16 cellular contexts compared by ENCODE assay signal in genomic region chr1:158246650-158247049, GRCh38. TPM values are rescaled to one million over a fixed set of nuclear protein-coding genes. Genes with fewer than 3 reads are reported as not detected.
A peak's percentile ranks its signal among the peaks of the same experiment; 100 is the strongest.
DNase-seq lines count a peak whose midpoint lies in the region; ATAC-seq and TF ChIP-seq lines count a peak whose summit lies in the region.
"Had no signal": no experiment of that assay in that cellular context is flagged by ENCODE, and none has a peak within 500 bp of the region (broad histone marks: within the 10 kb centered on the region; RNA-seq: fewer than 3 reads in every experiment).

No MANE protein-coding gene starts in this region.

- 37% methylated on average over 7 of the region's 7 CpGs for WGBS in thymus

- no peak overlapping the region for H3K4me3 Mint-ChIP-seq in activated naive CD4-positive, alpha-beta T cell treated with anti-CD3 and anti-CD28 coated beads, Interleukin-2, amount 50 U/mL, for 24 hours
- H3K4me3 Mint-ChIP-seq in WTC11, result no peak overlapping the region
- H3K4me3 Mint-ChIP-seq: dendritic cell treated with granulocyte-macrophage colony-stimulating factor and Interleukin-4, amounts not matched to agents 40 ng/mL and 50 ng/mL, for 4 days; neural crest cell had no signal

- peaks cover 34% of the 10 kb centered on the region for H3K27me3 Mint-ChIP-seq in activated naive CD4-positive, alpha-beta T cell treated with anti-CD3 and anti-CD28 coated beads, Interleukin-2, amount 50 U/mL, for 24 hours
- H3K27me3 Mint-ChIP-seq in WTC11 (ENCODE audit: low read depth), result no peaks in the 10 kb centered on the region; the same call in 1 of the 2 replicates

- peak overlapping the region; percentile 8 for H3K27ac Mint-ChIP-seq in activated naive CD4-positive, alpha-beta T cell treated with anti-CD3 and anti-CD28 coated beads, Interleukin-2, amount 50 U/mL, for 24 hours
- no peak overlapping the region for H3K27ac Mint-ChIP-seq in WTC11

- H4K20me1 ChIP-seq in KMS-11 (ENCODE audit: insufficient read depth), result no peaks in the 10 kb centered on the region

- H3K79me2 ChIP-seq in KMS-11 (ENCODE audit: insufficient read depth, low read depth), result no peaks in the 10 kb centered on the region

- no peaks in the 10 kb centered on the region for H3K9me3 ChIP-seq in thymus (ENCODE audit: control insufficient read depth)
- H3K9me3 ChIP-seq: gastroesophageal sphincter had no signal

- no peaks in the 10 kb centered on the region for H3K9me3 Mint-ChIP-seq in activated naive CD4-positive, alpha-beta T cell treated with anti-CD3 and anti-CD28 coated beads, Interleukin-2, amount 50 U/mL, for 24 hours
- no peaks in the 10 kb centered on the region for H3K9me3 Mint-ChIP-seq in WTC11
- H3K9me3 Mint-ChIP-seq: dendritic cell treated with granulocyte-macrophage colony-stimulating factor and Interleukin-4, amounts not matched to agents 40 ng/mL and 50 ng/mL, for 4 days; neural crest cell had no signal

- H3K36me3 ChIP-seq in KMS-11 (ENCODE audit: insufficient read depth) (no peaks in the 10 kb centered on the region), thymus (ENCODE audit: control insufficient read depth, insufficient read depth) (no peaks in the 10 kb centered on the region)
- H3K36me3 ChIP-seq: gastroesophageal sphincter had no signal

- H3K4me1 ChIP-seq in KMS-11 (ENCODE audit: low read depth, poor library complexity, severe bottlenecking) (peaks cover 16% of the 10 kb centered on the region), thymus (ENCODE audit: control insufficient read depth, insufficient read depth, low read length) (peaks cover 45% of the 10 kb centered on the region)

- H3K27ac ChIP-seq in KMS-11, result no peak overlapping the region
- H3K27ac ChIP-seq in thymus (ENCODE audit: low read depth), result peak overlapping the region; percentile 31
- no peak overlapping the region for H3K27ac ChIP-seq in substantia nigra (ENCODE audit: low read depth, low read length, poor library complexity, severe bottlenecking)
- H3K27ac ChIP-seq: gastroesophageal sphincter had no signal

- H3K36me3 Mint-ChIP-seq in activated naive CD4-positive, alpha-beta T cell treated with anti-CD3 and anti-CD28 coated beads, Interleukin-2, amount 50 U/mL, for 24 hours, result no peaks in the 10 kb centered on the region
- no peaks in the 10 kb centered on the region for H3K36me3 Mint-ChIP-seq in WTC11

- H3K4me3 ChIP-seq in KMS-11 (IDR thresholded peaks at IDR 0.05; ENCODE audit: insufficient read depth, low read depth, low read length) (no peak overlapping the region), thymus (ENCODE audit: low read length) (no peak overlapping the region)
- H3K4me3 ChIP-seq: gastroesophageal sphincter had no signal

- TF ChIP-seq CTCF in KMS-11 (conservative IDR thresholded peaks at IDR 0.05; ENCODE audit: low read depth, low read length) (peak; percentile 63), WTC11 (IDR thresholded peaks at IDR 0.05) (no peak)

- peaks cover 24% of the 10 kb centered on the region for H3K4me1 Mint-ChIP-seq in activated naive CD4-positive, alpha-beta T cell treated with anti-CD3 and anti-CD28 coated beads, Interleukin-2, amount 50 U/mL, for 24 hours
- no peaks in the 10 kb centered on the region for H3K4me1 Mint-ChIP-seq in WTC11
- H3K4me1 Mint-ChIP-seq: neural crest cell had no signal

- CTCF ChIA-PET in WTC11 (lab: Charles Lee), result interaction anchor here (0.5 to 1.7 kb wide), 5 partner anchors 43 to 250 kb away, joined by 3 to 10 read pairs (median 3); no protein-coding TSS in a partner anchor

- H3K4me2 ChIP-seq in KMS-11, result no peak overlapping the region

- no peak for DNase-seq in activated naive CD4-positive, alpha-beta T cell treated with anti-CD3 and anti-CD28 coated beads, Interleukin-2, amount 50 U/mL, for 16 hours
- no peak for DNase-seq in WTC11 (ENCODE audit: low spot score)
- DNase-seq in activated CD4-positive, CD25-positive, alpha-beta regulatory T cell treated with anti-CD3 and anti-CD28 coated beads, Interleukin-2, amount 50 U/mL, for 72 hours, result no peak
- no peak for DNase-seq in substantia nigra (lab: John Stamatoyannopoulos, UW)
- DNase-seq: AML-193, GF-D8, left cardiac atrium had no signal

- no peak overlapping the region for H2AFZ ChIP-seq in KMS-11 (ENCODE audit: low read depth)

- no peak for ATAC-seq in WTC11
- ATAC-seq in HG03342 (IDR thresholded peaks at IDR 0.05; ENCODE audit: unreplicated experiment), result no peak
- ATAC-seq: gastroesophageal sphincter had no signal

- POLR2A ChIA-PET in WTC11 (lab: Charles Lee), result no interaction called here

- H3K9ac ChIP-seq in KMS-11, result no peak overlapping the region

- H3K27me3 ChIP-seq in KMS-11 (ENCODE audit: insufficient read depth, low read depth) (peaks cover 13% of the 10 kb centered on the region; the same call in 1 of the 2 replicates), thymus (ENCODE audit: control insufficient read depth, insufficient read depth) (no peaks in the 10 kb centered on the region)
- H3K27me3 ChIP-seq: gastroesophageal sphincter had no signal

TF ChIP-seq in WTC11, 78 proteins besides CTCF, POLR2A, EP300 and RAD21:
- no peak for TF ChIP-seq NFATC4 (CRISPR knock-in tag; IDR thresholded peaks at IDR 0.05)
- peak; percentile 28; the same call in 1 of the 2 replicates for TF ChIP-seq FOXP1 (CRISPR knock-in tag; IDR thresholded peaks at IDR 0.05; ENCODE audit: borderline replicate concordance)
TF ChIP-seq in WTC11: peak in this region for 1.

RNA-seq across cellular contexts. Expression of gene CD1A, which starts 7.6 kb away (rescaled TPM):
- total RNA-seq in WTC11 (2021), result not detected in 3 replicates
- polyA plus RNA-seq in thymus, result 7.4 TPM
- total RNA-seq: gastroesophageal sphincter, left cardiac atrium, LHCN-M2, neural crest cell, urinary bladder had no signal

RNA-seq across cellular contexts. Expression of gene CD1C, which starts 43.1 kb away (rescaled TPM):
- not detected in 3 replicates for total RNA-seq in WTC11 (2021)
- 27.2 TPM for polyA plus RNA-seq in thymus
- total RNA-seq: LHCN-M2, neural crest cell had no signal
